Comparison of ENCODE assay signal across 10 cellular contexts in genomic region chr9:119004618-119004990, GRCh38.
A peak's percentile ranks its signal among the peaks of the same experiment; 100 is the strongest.
DNase-seq lines count a peak whose midpoint lies in the region; ATAC-seq and TF ChIP-seq lines count a peak whose summit lies in the region.
"Had no signal": no experiment of that assay in that cellular context is flagged by ENCODE, and none has a peak within 500 bp of the region (broad histone marks: within the 10 kb centered on the region; RNA-seq: fewer than 3 reads in every experiment).

No MANE protein-coding gene starts in this region.

- in situ Hi-C loops in ACHN (cut with HindIII; ENCODE audit: low pct_ligation_motif_present, low pct_unique_long_range_greater_than_20kb, low sequenced_read_pairs), result no loop called here
- in situ Hi-C loops in Panc1 (cut with HindIII; ENCODE audit: low pct_unique_long_range_greater_than_20kb, low sequenced_read_pairs), result no loop called here

- no peaks in the 10 kb centered on the region for H3K27me3 ChIP-seq in Panc1 (ENCODE audit: control insufficient read depth, insufficient read depth, low read length)
- H3K27me3 ChIP-seq in neural progenitor cell, result no peaks in the 10 kb centered on the region

- intact Hi-C loops in Panc1 (cut with micrococcal nuclease; ENCODE audit: unreplicated experiment), result no loop called here

- H2AFZ ChIP-seq in neural progenitor cell (replicated peaks), result no peak overlapping the region

- H3K27ac Mint-ChIP-seq in nephron, result peak overlapping the region; percentile 79 to 87 (median 87)
- no peak overlapping the region for H3K27ac Mint-ChIP-seq in neural progenitor cell
- H3K27ac Mint-ChIP-seq: T-helper 1 cell treated with Interleukin-12 subunit alpha and Interleukin-12 subunit beta and Interleukin-4 antibody, amounts not matched to agents 30 μg/mL and 1 μg/mL, for 36 hours had no signal

- no peaks in the 10 kb centered on the region for H3K36me3 ChIP-seq in Panc1 (ENCODE audit: control insufficient read depth, insufficient read depth, low read length)
- H3K36me3 ChIP-seq in neural progenitor cell, result no peaks in the 10 kb centered on the region

- no peaks in the 10 kb centered on the region for H3K36me3 Mint-ChIP-seq in nephron (ENCODE audit: low read depth)
- no peaks in the 10 kb centered on the region for H3K36me3 Mint-ChIP-seq in neural progenitor cell

- no peak overlapping the region for H3K4me3 ChIP-seq in Panc1 (ENCODE audit: low read depth in 2 of 2, low read length in 2 of 2)
- H3K4me3 ChIP-seq in fibroblast of mammary gland (ENCODE audit: control insufficient read depth, low read depth, low read length), result no peak overlapping the region
- no peak overlapping the region for H3K4me3 ChIP-seq in neural progenitor cell
- H3K4me3 ChIP-seq: skin epidermis had no signal

- H3F3A ChIP-seq in neural progenitor cell (ENCODE audit: low read depth), result no peaks in the 10 kb centered on the region

- TF ChIP-seq CTCF in Panc1 (IDR thresholded peaks at IDR 0.05) (no peak), fibroblast of mammary gland (conservative IDR thresholded peaks at IDR 0.05; ENCODE audit: control insufficient read depth, insufficient read depth, low read depth, low read length) (no peak), nephron (IDR thresholded peaks at IDR 0.05; ENCODE audit: unreplicated experiment in 3 of 3) (no peak), neural progenitor cell (IDR thresholded peaks at IDR 0.05) (no peak)

- CTCF ChIA-PET in Panc1 (lab: Charles Lee), result no interaction called here

- no peaks in the 10 kb centered on the region for H4K20me1 ChIP-seq in neural progenitor cell (ENCODE audit: low read depth)

- H3K4me1 ChIP-seq in Panc1 (ENCODE audit: control insufficient read depth, insufficient read depth, low read length) (no peaks in the 10 kb centered on the region), neural progenitor cell (no peaks in the 10 kb centered on the region)

- no peak overlapping the region for H3K4me2 ChIP-seq in neural progenitor cell

- H3K4me1 Mint-ChIP-seq in nephron (peaks cover 30% of the 10 kb centered on the region), neural progenitor cell (peaks cover 27% of the 10 kb centered on the region)

- POLR2A ChIA-PET in Panc1 (lab: Charles Lee), result no interaction called here

- H3K9me3 Mint-ChIP-seq in nephron (no peaks in the 10 kb centered on the region), neural progenitor cell (no peaks in the 10 kb centered on the region)

- H3K9ac ChIP-seq in neural progenitor cell, result no peak overlapping the region

- H3K27ac ChIP-seq in Panc1 (ENCODE audit: low read length) (no peak overlapping the region), neural progenitor cell (no peak overlapping the region)

- no peaks in the 10 kb centered on the region for H3K79me2 ChIP-seq in neural progenitor cell (ENCODE audit: low read depth)

- no peaks in the 10 kb centered on the region for H3K27me3 Mint-ChIP-seq in nephron (ENCODE audit: low read depth)
- H3K27me3 Mint-ChIP-seq in neural progenitor cell (ENCODE audit: insufficient read depth, low read depth), result no peaks in the 10 kb centered on the region

- DNase-seq in ACHN (peak; percentile 99), Panc1 (ENCODE audit: low read depth, low spot score) (peak; percentile 22), fibroblast of mammary gland (ENCODE audit: low read depth) (peak; percentile 88), NOMO-1 treated with DMSO at 0.1 percent for 48 hours (lab: John Stamatoyannopoulos, UW; ENCODE audit: unreplicated experiment) (no peak), neural progenitor cell (ENCODE audit: low spot score) (no peak)
- no peak for DNase-seq in effector CD8-positive, alpha-beta T cell (lab: John Stamatoyannopoulos, UW)

- H3K4me3 Mint-ChIP-seq in nephron, result no peak overlapping the region
- H3K4me3 Mint-ChIP-seq in neural progenitor cell, result no peak overlapping the region
- H3K4me3 Mint-ChIP-seq: T-helper 1 cell treated with Interleukin-12 subunit alpha and Interleukin-12 subunit beta and Interleukin-4 antibody, amounts not matched to agents 30 μg/mL and 1 μg/mL, for 36 hours had no signal

- no peaks in the 10 kb centered on the region for H3K9me3 ChIP-seq in Panc1 (ENCODE audit: control insufficient read depth, insufficient read depth, low read depth, low read length)
- no peaks in the 10 kb centered on the region for H3K9me3 ChIP-seq in neural progenitor cell (ENCODE audit: low read depth)

- no TSS peak for BruUV-seq in Panc1 (replicated peaks; lab: Mats Ljungman, UMichigan)

- no peak for ATAC-seq in Panc1
- no peak for ATAC-seq in HG03280 (IDR thresholded peaks at IDR 0.05; ENCODE audit: unreplicated experiment)

Comparison
In these comparisons a context has a peak if more than half of its experiments do, and no peak if none do; other contexts are left out.
1. DNase-seq: peak in ACHN (single experiment), Panc1 (single experiment) and fibroblast of mammary gland (single experiment); none in NOMO-1 treated with DMSO at 0.1 percent for 48 hours (single experiment), effector CD8-positive, alpha-beta T cell (single experiment) and neural progenitor cell (single experiment).